Comparison of ENCODE assay signal across 14 cellular contexts in genomic region chr3:136023264-136023978, GRCh38. TPM values are rescaled to one million over a fixed set of nuclear protein-coding genes. Genes with fewer than 3 reads are reported as not detected.
DNase-seq lines count a peak whose midpoint lies in the region; ATAC-seq, FAIRE-seq and TF ChIP-seq lines count a peak whose summit lies in the region.
"Had no signal": no experiment of that assay in that cellular context is flagged by ENCODE, and none has a peak within 500 bp of the region (broad histone marks: within the 10 kb centered on the region; RNA-seq: fewer than 3 reads in every experiment).

No MANE protein-coding gene starts in this region.

- H3K4ac ChIP-seq in IMR-90 (ENCODE audit: low read depth, low read length) (no peak overlapping the region), neuronal stem cell (ENCODE audit: low read length) (no peak overlapping the region)

- H2AK5ac ChIP-seq in IMR-90 (ENCODE audit: low read depth, low read length) (no peak overlapping the region), neuronal stem cell (ENCODE audit: low read depth, low read length) (no peak overlapping the region)

- dilution Hi-C loops in IMR-90 (cut with HindIII; ENCODE audit: low sequenced_read_pairs, unreplicated experiment), result no loop called here

- no peaks in the 10 kb centered on the region for H3K9me3 ChIP-seq in IMR-90 (ENCODE audit: control insufficient read depth, insufficient read depth, low read length)
- no peaks in the 10 kb centered on the region for H3K9me3 ChIP-seq in right cardiac atrium (ENCODE audit: control insufficient read depth, low read length)
- H3K9me3 ChIP-seq in sigmoid colon, result no peaks in the 10 kb centered on the region
- H3K9me3 ChIP-seq in neuronal stem cell (replicated peaks in 1 of 2; ENCODE audit: control insufficient read depth in 2 of 2, insufficient read depth in 1 of 2, low read depth in 1 of 2, low read length in 2 of 2), result no peaks in the 10 kb centered on the region

- no peak overlapping the region for H3K56ac ChIP-seq in IMR-90 (ENCODE audit: extremely low read depth, insufficient read depth, low read length)

- no CpG with 5 or more reads among the region's 3 CpGs for WGBS in IMR-90 (ENCODE audit: extremely low coverage in 2 of 2, insufficient read length in 1 of 2), 2 experiments
- WGBS in right cardiac atrium, result 73% methylated on average over 3 of the region's 3 CpGs
- WGBS in sigmoid colon, 2 donors, result 87 to 94% methylated on average over 3 of the region's 3 CpGs
- WGBS in neuronal stem cell (ENCODE audit: extremely low coverage in 2 of 2, insufficient read length in 2 of 2, insufficient replicate concordance in 1 of 2), 2 donors, result no CpG with 5 or more reads among the region's 3 CpGs

- CTCF ChIA-PET in IMR-90 (lab: Yijun Ruan, JAX), result interaction anchor here (1.4 kb wide), 1 partner anchor 729 kb away, joined by 3 read pairs; the partner anchor contains the start of gene STAG1

- no peak overlapping the region for H2AFZ ChIP-seq in IMR-90 (replicated peaks; ENCODE audit: low read length, poor library complexity)
- H2AFZ ChIP-seq in neuronal stem cell (ENCODE audit: low read length), result no peak overlapping the region

- H2BK12ac ChIP-seq in neuronal stem cell (ENCODE audit: low read length), result no peak overlapping the region

- H2BK20ac ChIP-seq in IMR-90 (ENCODE audit: low read depth, low read length), result no peak overlapping the region

- H3K27ac ChIP-seq in IMR-90 (ENCODE audit: insufficient read depth, low read length) (no peak overlapping the region), right cardiac atrium (ENCODE audit: low read length) (no peak overlapping the region), sigmoid colon (peak overlapping the region in 3 of 4 donors; percentile 25 to 64 (median 30)), neuronal stem cell (replicated peaks; ENCODE audit: low read length) (no peak overlapping the region)

- H3K4me2 ChIP-seq in IMR-90 (ENCODE audit: low read depth, low read length) (no peak overlapping the region), neuronal stem cell (ENCODE audit: insufficient read depth, low read length, poor library complexity, severe bottlenecking) (no peak overlapping the region)

- H2BK5ac ChIP-seq in IMR-90 (ENCODE audit: low read depth, low read length, poor library complexity, severe bottlenecking) (no peak overlapping the region), neuronal stem cell (ENCODE audit: low read length) (no peak overlapping the region)

- no peak overlapping the region for H3K23ac ChIP-seq in IMR-90 (ENCODE audit: low read depth, low read length)
- no peak overlapping the region for H3K23ac ChIP-seq in neuronal stem cell (ENCODE audit: low read depth, low read length, poor library complexity)

- ATAC-seq in IMR-90 (ENCODE audit: low read depth), result no peak
- ATAC-seq in right cardiac atrium, result peak; percentile 46 to 79
- no peak for ATAC-seq in GM18909 (IDR thresholded peaks at IDR 0.05; ENCODE audit: poor library complexity, unreplicated experiment)

- POLR2A ChIA-PET in IMR-90 (lab: Charles Lee; ENCODE audit: unreplicated experiment), result no interaction called here

- H3K27me3 ChIP-seq in IMR-90 (ENCODE audit: control insufficient read depth, insufficient read depth, low read length) (no peaks in the 10 kb centered on the region), right cardiac atrium (ENCODE audit: control insufficient read depth, insufficient read depth) (no peaks in the 10 kb centered on the region), sigmoid colon (no peaks in the 10 kb centered on the region), neuronal stem cell (ENCODE audit: control insufficient read depth in 3 of 3, insufficient read depth in 3 of 3, low read depth in 1 of 3, low read length in 3 of 3) (no peaks in the 10 kb centered on the region)

- H3K79me1 ChIP-seq in IMR-90 (ENCODE audit: low read depth in 1 of 2, low read length in 2 of 2), result peaks cover 12 to 42% of the 10 kb centered on the region in 2 experiments
- H3K79me1 ChIP-seq in neuronal stem cell (ENCODE audit: low read depth, low read length), result no peaks in the 10 kb centered on the region

- no TSS peak for BruUV-seq in IMR-90 (replicated peaks; lab: Mats Ljungman, UMichigan)

- H4K91ac ChIP-seq in IMR-90 (ENCODE audit: insufficient read depth, low read depth, low read length) (no peak overlapping the region), neuronal stem cell (ENCODE audit: low read depth, low read length, poor library complexity) (no peak overlapping the region)

- peak; percentile 28 for DNase-seq in IMR-90
- DNase-seq in right cardiac atrium, result no peak
- no peak for DNase-seq in sigmoid colon
- DNase-seq in frontal cortex (ENCODE audit: low spot score in 2 of 2), result no peak
- no peak for DNase-seq in stimulated activated naive CD4-positive, alpha-beta T cell treated with Interleukin-2 at 50 U/mL for 16 hours (lab: John Stamatoyannopoulos, UW)
- no peak for DNase-seq in neuronal stem cell (ENCODE audit: low spot score)
- DNase-seq: CD4-positive, alpha-beta T cell; NCI-H1048; NCI-H1694; NCI-H2107; NCI-H446 had no signal

- no peak overlapping the region for H3K18ac ChIP-seq in IMR-90 (ENCODE audit: low read depth, low read length)
- H3K18ac ChIP-seq in neuronal stem cell (ENCODE audit: low read length), result no peak overlapping the region

- FAIRE-seq in endometrium (lab: Jason Lieb, UNC) (peak; percentile 99), frontal cortex (lab: Jason Lieb, UNC) (no peak)
- FAIRE-seq: HTR-8/SVneo had no signal

- H3K14ac ChIP-seq in IMR-90 (replicated peaks; ENCODE audit: low read depth, low read length) (no peak overlapping the region), neuronal stem cell (ENCODE audit: low read length) (no peak overlapping the region)

- H2BK120ac ChIP-seq in IMR-90 (ENCODE audit: low read depth, low read length) (no peak overlapping the region), neuronal stem cell (ENCODE audit: low read depth, low read length) (no peak overlapping the region)

- no peaks in the 10 kb centered on the region; the same call in 1 of the 2 replicates for H4K20me1 ChIP-seq in IMR-90 (ENCODE audit: insufficient read depth, low read length)

- H3K36me3 ChIP-seq in IMR-90 (ENCODE audit: control insufficient read depth, insufficient read depth, low read length), result peaks cover 4% of the 10 kb centered on the region; the same call in 1 of the 2 replicates
- peaks cover 0 to 17% (median 0%) of the 10 kb centered on the region in 4 donors for H3K36me3 ChIP-seq in sigmoid colon
- H3K36me3 ChIP-seq in neuronal stem cell (replicated peaks in 1 of 2; ENCODE audit: control insufficient read depth in 2 of 2, insufficient read depth in 2 of 2, low read length in 2 of 2), result peaks cover 0 to 3% of the 10 kb centered on the region in 2 donors

- H2BK15ac ChIP-seq in IMR-90 (ENCODE audit: low read depth, low read length), result no peak overlapping the region
- no peak overlapping the region for H2BK15ac ChIP-seq in neuronal stem cell (ENCODE audit: low read length)

- peaks cover 8% of the 10 kb centered on the region for H3K4me1 ChIP-seq in IMR-90 (ENCODE audit: control insufficient read depth, insufficient read depth, low read length)
- peaks cover 4% of the 10 kb centered on the region for H3K4me1 ChIP-seq in right cardiac atrium (ENCODE audit: control insufficient read depth, insufficient read depth, low read length)
- H3K4me1 ChIP-seq in sigmoid colon, result peaks cover 0 to 71% (median 43%) of the 10 kb centered on the region in 4 donors
- no peaks in the 10 kb centered on the region for H3K4me1 ChIP-seq in neuronal stem cell (ENCODE audit: control insufficient read depth in 2 of 2, insufficient read depth in 1 of 2, low read depth in 1 of 2, low read length in 2 of 2)

- H3K9me1 ChIP-seq in IMR-90 (ENCODE audit: insufficient read depth, low read length), result peaks cover 3% of the 10 kb centered on the region; the same call in 1 of the 2 replicates

- TF ChIP-seq EP300 in sigmoid colon (IDR thresholded peaks at IDR 0.05), result no peak

- TF ChIP-seq CTCF in IMR-90 (conservative IDR thresholded peaks at IDR 0.05; ENCODE audit: low read depth, low read length) (no peak), sigmoid colon (IDR thresholded peaks at IDR 0.05) (no peak)

- H3K9ac ChIP-seq in IMR-90 (ENCODE audit: low read depth, low read length) (no peak overlapping the region), neuronal stem cell (ENCODE audit: low read depth, low read length, poor library complexity) (no peak overlapping the region)

- in situ Hi-C loops in IMR-90 (cut with MboI; ENCODE audit: low sequenced_read_pairs), result no loop called here

- intact Hi-C loops in IMR-90 (cut with micrococcal nuclease), result no loop called here
- intact Hi-C loops in right cardiac atrium (cut with DNase I), result loop anchor here in 2 of 4 donors (10.0 kb wide), 2 partner anchors 49 to 59 kb away; partner anchors contain the start of gene PPP2R3A (in 1 of the 2)
- intact Hi-C loops in sigmoid colon (cut with DNase I), result no loop called here

- no peak overlapping the region for H3K4me3 ChIP-seq in IMR-90 (ENCODE audit: insufficient read depth, low read depth, low read length)
- peak overlapping the region; percentile 84 for H3K4me3 ChIP-seq in right cardiac atrium (ENCODE audit: low read length)
- H3K4me3 ChIP-seq in sigmoid colon, result no peak overlapping the region
- H3K4me3 ChIP-seq in neuronal stem cell (ENCODE audit: low read length in 2 of 2), result no peak overlapping the region

- H4K8ac ChIP-seq in IMR-90 (ENCODE audit: low read depth in 2 of 2, low read length in 2 of 2), result no peak overlapping the region
- H4K8ac ChIP-seq in neuronal stem cell (ENCODE audit: low read depth, low read length), result no peak overlapping the region

- H2AK9ac ChIP-seq in IMR-90 (replicated peaks; ENCODE audit: low read depth, low read length, poor library complexity), result no peak overlapping the region

- TF ChIP-seq RAD21 in IMR-90 (IDR thresholded peaks at IDR 0.05; ENCODE audit: low read length), result no peak

- H4K5ac ChIP-seq in IMR-90 (ENCODE audit: low read depth, low read length), result no peak overlapping the region

- TF ChIP-seq POLR2A in IMR-90 (IDR thresholded peaks at IDR 0.05; ENCODE audit: low read depth, low read length) (no peak), sigmoid colon (IDR thresholded peaks at IDR 0.05) (no peak)

RNA-seq across cellular contexts. Expression of gene PPP2R3A, which starts 57.9 kb away (rescaled TPM):
- 37.3 and 46.7 TPM in 2 replicates for total RNA-seq in IMR-90 (2012; rRNA removed)
- polyA plus RNA-seq in IMR-90 (2012; rRNA removed), result 10.2 and 11.3 TPM in 2 replicates
- polyA plus RNA-seq in IMR-90 (2012; cell fraction: cytosol; rRNA removed), result 2.6 and 5.4 TPM in 2 replicates
- polyA plus RNA-seq in IMR-90 (2012; cell fraction: nucleus; rRNA removed; ENCODE audit: low replicate concordance), result 0.97 and 6.1 TPM in 2 replicates
- 10 to 100 TPM; 40.9 to 89.6 (median 68.3) TPM for total RNA-seq in right cardiac atrium
- 26.4 TPM for polyA plus RNA-seq in right cardiac atrium
- total RNA-seq in sigmoid colon, result 10 to 100 TPM; 32.9 to 49.0 (median 36.8) TPM
- 1 to 10 TPM; 4.0 to 8.1 (median 6.6) TPM for polyA plus RNA-seq in sigmoid colon
- 36.3 TPM for total RNA-seq in frontal cortex
- 15.3 TPM for polyA plus RNA-seq in neuronal stem cell (2013, experiment 1 of 2)
- 15.4 TPM for polyA plus RNA-seq in neuronal stem cell (2013, experiment 2 of 2)

Comparison
In these comparisons a context has a peak if more than half of its experiments do, and no peak if none do; other contexts are left out.
1. ATAC-seq: peak in right cardiac atrium (2 of 2); none in IMR-90 (single experiment) and GM18909 (single experiment).
2. H3K27ac ChIP-seq: peak in sigmoid colon (3 of 4); none in IMR-90 (single experiment), right cardiac atrium (single experiment) and neuronal stem cell (single experiment).